ENCODE assay signal across 21 cellular contexts in genomic region chr1:76274302-76274701, GRCh38.
"Had no signal": no experiment of that assay in that cellular context is flagged by ENCODE, and none has a peak within 500 bp of the region (broad histone marks: within the 10 kb centered on the region; RNA-seq: fewer than 3 reads in every experiment).

No MANE protein-coding gene starts in this region.

- ATAC-seq: foreskin keratinocyte; gastroesophageal sphincter; heart left ventricle; left ventricle myocardium superior; lower lobe of right lung; mucosa of descending colon; stimulated activated memory B cell treated with anti-CD40 and anti-IgM and Interleukin-4, amounts not matched to agents 10 μg/mL and 1 μg/mL and 100 μg/mL, for 72 hours had no signal

- H3K4me2 ChIP-seq: hepatocyte, neural progenitor cell had no signal

- H3K4me1 ChIP-seq: foreskin keratinocyte, prostate gland, right atrium auricular region, sigmoid colon had no signal

- H3K9ac ChIP-seq: neural progenitor cell had no signal

- H3K4me3 ChIP-seq: dorsolateral prefrontal cortex, esophagus muscularis mucosa, gastroesophageal sphincter, heart left ventricle, hepatocyte, lower lobe of right lung, mucosa of descending colon, neural progenitor cell, prostate gland, right atrium auricular region, sigmoid colon, thoracic aorta, tibial nerve, upper lobe of left lung had no signal

- H3K36me3 ChIP-seq: esophagus muscularis mucosa, gastroesophageal sphincter, heart left ventricle, lower lobe of right lung, neural progenitor cell, prostate gland, right atrium auricular region, sigmoid colon, thoracic aorta, tibial nerve, upper lobe of left lung had no signal

- H3K9me3 ChIP-seq: esophagus muscularis mucosa, gastroesophageal sphincter, heart left ventricle, lower lobe of right lung, mucosa of descending colon, prostate gland, right atrium auricular region, sigmoid colon, thoracic aorta, tibial nerve, upper lobe of left lung had no signal

- H3K27me3 ChIP-seq: dorsolateral prefrontal cortex, esophagus muscularis mucosa, foreskin keratinocyte, gastroesophageal sphincter, heart left ventricle, hepatocyte, neural progenitor cell, right atrium auricular region, sigmoid colon, tibial nerve, upper lobe of left lung had no signal

- H3K79me2 ChIP-seq: hepatocyte had no signal

- DNase-seq: dorsolateral prefrontal cortex; effector CD4-positive, alpha-beta T cell; foreskin keratinocyte; heart left ventricle; immature natural killer cell; left ventricle myocardium superior; lower lobe of right lung; mucosa of descending colon; naive B cell; sigmoid colon; stimulated activated CD4-positive, alpha-beta T cell treated with anti-CD3 and anti-CD28 coated beads, Interleukin-4, amount 100 ng/mL, for 4 hours; upper lobe of left lung had no signal

- H2AFZ ChIP-seq: hepatocyte, neural progenitor cell had no signal

- H3K27ac ChIP-seq: dorsolateral prefrontal cortex, esophagus muscularis mucosa, foreskin keratinocyte, gastroesophageal sphincter, heart left ventricle, hepatocyte, lower lobe of right lung, neural progenitor cell, prostate gland, right atrium auricular region, sigmoid colon, thoracic aorta, tibial nerve, upper lobe of left lung had no signal
